Comparison of ENCODE assay signal across 12 cellular contexts in genomic region chr16:20311548-20311947, GRCh38. TPM values are rescaled to one million over a fixed set of nuclear protein-coding genes. Genes with fewer than 3 reads are reported as not detected.
"Had no signal": no experiment of that assay in that cellular context is flagged by ENCODE, and none has a peak within 500 bp of the region (broad histone marks: within the 10 kb centered on the region; RNA-seq: fewer than 3 reads in every experiment).

No MANE protein-coding gene starts in this region.

- H3K4me1 Mint-ChIP-seq: GM23338 had no signal

- H3K4me2 ChIP-seq: GM23338 had no signal

- H3K36me3 ChIP-seq: HAP-1 had no signal

- H3K9me3 Mint-ChIP-seq: GM23338 had no signal

- DNase-seq: GM23248, GOT3, H7, H9, HCEC 1CT, HFFc6 had no signal

- H3K9ac ChIP-seq: GM23248 had no signal

- H3K9me3 ChIP-seq: HAP-1 had no signal

- H3K27ac Mint-ChIP-seq: GM23338, H9, HFFc6 had no signal

- H3K4me3 Mint-ChIP-seq: GM23338, H9, HFFc6 had no signal

- ATAC-seq: GM23338, HCT116 had no signal

- H3K27ac ChIP-seq: GM23248 had no signal

- H3K4me1 ChIP-seq: HAP-1 had no signal

- H3K4me3 ChIP-seq: GM23248, GM23338, HAP-1 had no signal

- FAIRE-seq: H1, H54 had no signal

- H2AFZ ChIP-seq: GM23248, GM23338 had no signal

RNA-seq across cellular contexts. Expression of gene GP2, which starts 15.8 kb away (rescaled TPM):
- total RNA-seq: GM23248, GM23338, H1, H4, H7, H9, HFFc6 had no signal
- polyA plus RNA-seq: GM23248, GM23338, H1 had no signal

RNA-seq across cellular contexts. Expression of gene UMOD, which starts 41.0 kb away (rescaled TPM):
- total RNA-seq: GM23248, GM23338, H1, H4, H7, H9, HFFc6 had no signal
- polyA plus RNA-seq: GM23248, GM23338, H1 had no signal
